In the genomic region with DNA sequence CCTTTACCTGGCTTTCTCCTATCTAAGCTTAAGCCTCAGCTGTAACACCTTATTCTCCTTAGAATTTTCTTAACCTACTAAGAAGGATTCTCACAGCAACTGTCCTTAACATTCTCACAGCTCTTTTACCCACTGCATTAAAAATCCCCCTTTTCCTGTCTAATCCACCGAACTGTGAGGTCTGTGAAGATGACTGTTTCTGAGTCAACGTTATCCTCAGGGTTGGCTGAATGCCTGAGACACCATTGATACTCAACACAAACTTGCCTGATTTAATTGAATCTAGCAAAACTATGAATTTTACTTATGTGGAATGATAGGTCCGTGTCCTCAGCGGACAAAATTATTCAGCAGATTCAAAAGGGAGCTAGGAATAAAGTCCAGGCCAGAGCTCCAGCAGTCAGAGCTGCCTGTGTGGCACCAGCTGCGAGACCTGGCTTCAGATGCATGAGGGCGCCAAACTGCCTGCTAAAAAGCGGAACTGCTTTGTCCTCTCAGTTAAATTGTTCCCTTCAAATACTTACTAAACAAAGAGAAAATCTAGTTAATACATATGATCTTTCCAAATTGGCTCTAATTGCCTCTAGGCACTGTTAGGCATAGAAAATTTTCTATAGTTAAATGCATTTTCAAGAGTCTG, we compare ENCODE assay signal across 8 cellular contexts. TPM values are rescaled to one million over a fixed set of nuclear protein-coding genes. Genes with fewer than 3 reads are reported as not detected.
A peak's percentile ranks its signal among the peaks of the same experiment; 100 is the strongest.
DNase-seq lines count a peak whose midpoint lies in the region; ATAC-seq and TF ChIP-seq lines count a peak whose summit lies in the region.

No MANE protein-coding gene starts in this region.

- no peak overlapping the region for H3K4me3 ChIP-seq in lower leg skin (ENCODE audit: low read depth, poor library complexity, severe bottlenecking)

- no peak overlapping the region for H3K27ac ChIP-seq in VCaP

- peaks cover 7% of the 10 kb centered on the region for H3K4me1 Mint-ChIP-seq in nephron progenitor cell

- H3K36me3 Mint-ChIP-seq in nephron progenitor cell (ENCODE audit: low read depth): no peaks in the 10 kb centered on the region

- no peak overlapping the region for H3K4me3 Mint-ChIP-seq in nephron progenitor cell

- H3K27me3 Mint-ChIP-seq in nephron progenitor cell (ENCODE audit: low read depth, poor library complexity): peaks cover 5% of the 10 kb centered on the region

- no peak overlapping the region for H3K27ac Mint-ChIP-seq in nephron progenitor cell

- TF ChIP-seq POLR2A in lower leg skin (IDR thresholded peaks at IDR 0.05): no peak

- TF ChIP-seq CTCF in VCaP (conservative IDR thresholded peaks at IDR 0.05) (peak; percentile 57), nephron progenitor cell (IDR thresholded peaks at IDR 0.05) (peak; percentile 21), lower leg skin (IDR thresholded peaks at IDR 0.05) (no peak)

- WGBS in lower leg skin, 2 donors: 48 to 56% methylated on average over 7 of the region's 7 CpGs

- peak; percentile 100 for DNase-seq in NCI-H1105 treated with DMSO at 0.1 percent for 48 hours (lab: John Stamatoyannopoulos, UW)
- peak; percentile 13 for DNase-seq in nephron progenitor cell
- no peak for DNase-seq in lower leg skin (ENCODE audit: low spot score in 2 of 2)

- intact Hi-C loops in lower leg skin (cut with DNase I; ENCODE audit: low total_unique reads): no loop called here

- no peaks in the 10 kb centered on the region for H3K9me3 Mint-ChIP-seq in nephron progenitor cell

- ATAC-seq in GM18858 (IDR thresholded peaks at IDR 0.05; ENCODE audit: unreplicated experiment) (peak; percentile 35), HG02610 (IDR thresholded peaks at IDR 0.05; ENCODE audit: unreplicated experiment) (no peak), HG02798 (IDR thresholded peaks at IDR 0.05; ENCODE audit: poor library complexity, unreplicated experiment) (no peak), GM19397 (IDR thresholded peaks at IDR 0.05; ENCODE audit: unreplicated experiment) (no peak)

RNA-seq across cellular contexts. Expression of gene VWDE, which starts 33.4 kb away (rescaled TPM):
- total RNA-seq in lower leg skin: under 1 TPM in 3 of 4 donors, not detected in 1; 0.05 to 0.32 (median 0.19) TPM

Comparison
In these comparisons a context has a peak if more than half of its experiments do, and no peak if none do; other contexts are left out.
1. DNase-seq: peak in NCI-H1105 treated with DMSO at 0.1 percent for 48 hours (single experiment) and nephron progenitor cell (single experiment); none in lower leg skin (0 of 2).
2. CTCF ChIP-seq: peak in VCaP (single experiment) and nephron progenitor cell (single experiment); none in lower leg skin (0 of 3).